8 cellular contexts compared by ENCODE assay signal in genomic region chr7:24979863-24980694, GRCh38. TPM values are rescaled to one million over a fixed set of nuclear protein-coding genes. Genes with fewer than 3 reads are reported as not detected.
DNase-seq lines count a peak whose midpoint lies in the region; ATAC-seq and TF ChIP-seq lines count a peak whose summit lies in the region.

Gene OSBPL3 (minus strand): TSS chr7:24980178. CDS start chr7:24892472, 87,706 bp downstream.

- no peaks in the 10 kb centered on the region for H3K9me3 Mint-ChIP-seq in activated naive CD4-positive, alpha-beta T cell treated with anti-CD3 and anti-CD28 coated beads, Interleukin-2, amount 50 U/mL, for 24 hours
- H3K9me3 Mint-ChIP-seq in glutamatergic neuron (ENCODE audit: unreplicated experiment) (peaks cover 10% of the 10 kb centered on the region), osteocyte (ENCODE audit: unreplicated experiment) (no peaks in the 10 kb centered on the region)

- H3K4me3 ChIP-seq in HFF-Myc (replicated peaks; ENCODE audit: low read depth, low read length) (peak within 1 kb of the TSS; percentile 88), NB4 (ENCODE audit: low read depth, low read length) (peak within 1 kb of the TSS; percentile 75), thymus (ENCODE audit: low read length) (peak within 1 kb of the TSS; percentile 89)

- H3K9me3 ChIP-seq in thymus (ENCODE audit: control insufficient read depth) = no peaks in the 10 kb centered on the region

- H3K36me3 ChIP-seq in thymus (ENCODE audit: control insufficient read depth, insufficient read depth) = no peaks in the 10 kb centered on the region

- H3K4me1 ChIP-seq in thymus (ENCODE audit: control insufficient read depth, insufficient read depth, low read length) = peaks cover 14% of the 10 kb centered on the region

- no peak for TF ChIP-seq CTCF in HFF-Myc (IDR thresholded peaks at IDR 0.05; ENCODE audit: low read depth, low read length, missing control alignments)
- no peak for TF ChIP-seq CTCF in NB4 (IDR thresholded peaks at IDR 0.05; ENCODE audit: low read depth, low read length)
- no peak for TF ChIP-seq CTCF in glutamatergic neuron (IDR thresholded peaks at IDR 0.05; ENCODE audit: partially characterized antibody, unreplicated experiment)
- TF ChIP-seq CTCF in osteocyte (IDR thresholded peaks at IDR 0.05) = no peak

- H3K36me3 Mint-ChIP-seq in activated naive CD4-positive, alpha-beta T cell treated with anti-CD3 and anti-CD28 coated beads, Interleukin-2, amount 50 U/mL, for 24 hours = no peaks in the 10 kb centered on the region
- H3K36me3 Mint-ChIP-seq in glutamatergic neuron (ENCODE audit: unreplicated experiment) (no peaks in the 10 kb centered on the region), osteocyte (ENCODE audit: unreplicated experiment) (no peaks in the 10 kb centered on the region)

- H3K27ac ChIP-seq in thymus (ENCODE audit: low read depth) = peak within 1 kb of the TSS; percentile 86

- peaks cover 11% of the 10 kb centered on the region for H3K27me3 ChIP-seq in thymus (ENCODE audit: control insufficient read depth, insufficient read depth)

- WGBS in thymus = under 1% methylated on average over 81 of the region's 81 CpGs

- DNase-seq in GM04504 (ENCODE audit: low read depth) (peak; percentile 94), HFF-Myc (ENCODE audit: extremely low read depth, low read depth) (no peak), NB4 (ENCODE audit: low read depth) (peak; percentile 98), glutamatergic neuron (peak; percentile 97), osteocyte (ENCODE audit: extremely low spot score, unreplicated experiment) (peak; percentile 97)

- H3K4me1 Mint-ChIP-seq in activated naive CD4-positive, alpha-beta T cell treated with anti-CD3 and anti-CD28 coated beads, Interleukin-2, amount 50 U/mL, for 24 hours = peaks cover 57% of the 10 kb centered on the region
- H3K4me1 Mint-ChIP-seq in glutamatergic neuron (ENCODE audit: low read depth, unreplicated experiment) = peaks cover 34% of the 10 kb centered on the region
- H3K4me1 Mint-ChIP-seq in osteocyte (ENCODE audit: unreplicated experiment) = peaks cover 33% of the 10 kb centered on the region

- peak within 1 kb of the TSS; percentile 90 for H3K27ac Mint-ChIP-seq in activated naive CD4-positive, alpha-beta T cell treated with anti-CD3 and anti-CD28 coated beads, Interleukin-2, amount 50 U/mL, for 24 hours
- peak within 1 kb of the TSS; percentile 97 for H3K27ac Mint-ChIP-seq in glutamatergic neuron (ENCODE audit: unreplicated experiment)
- H3K27ac Mint-ChIP-seq in osteocyte (ENCODE audit: unreplicated experiment) = peak within 1 kb of the TSS; percentile 95

- TF ChIP-seq POLR2A in NB4 (IDR thresholded peaks at IDR 0.05; ENCODE audit: extremely low read depth, insufficient read length) = peak; percentile 66

- H3K4me3 Mint-ChIP-seq in activated naive CD4-positive, alpha-beta T cell treated with anti-CD3 and anti-CD28 coated beads, Interleukin-2, amount 50 U/mL, for 24 hours = peak within 1 kb of the TSS; percentile 99
- H3K4me3 Mint-ChIP-seq in glutamatergic neuron (ENCODE audit: unreplicated experiment) (peak within 1 kb of the TSS; percentile 95), osteocyte (ENCODE audit: unreplicated experiment) (peak within 1 kb of the TSS; percentile 91)

- ATAC-seq in SK-N-SH treated with all-trans-retinoic acid at 6 μM for 48 hours = peak; percentile 79

- no peaks in the 10 kb centered on the region for H3K27me3 Mint-ChIP-seq in activated naive CD4-positive, alpha-beta T cell treated with anti-CD3 and anti-CD28 coated beads, Interleukin-2, amount 50 U/mL, for 24 hours
- H3K27me3 Mint-ChIP-seq in glutamatergic neuron (ENCODE audit: unreplicated experiment) (peaks cover 16% of the 10 kb centered on the region), osteocyte (ENCODE audit: unreplicated experiment) (peaks cover 5% of the 10 kb centered on the region)

TF ChIP-seq in SK-N-SH treated with all-trans-retinoic acid at 6 μM for 48 hours, 23 proteins besides CTCF, POLR2A, EP300 and RAD21:
- TF ChIP-seq TOX (CRISPR knock-in tag; IDR thresholded peaks at IDR 0.05; ENCODE audit: borderline replicate concordance) = no peak
- TF ChIP-seq TCF4 (CRISPR knock-in tag; IDR thresholded peaks at IDR 0.05; ENCODE audit: borderline replicate concordance) = no peak
- no peak for TF ChIP-seq ZC3H10 (CRISPR knock-in tag; IDR thresholded peaks at IDR 0.05)
- TF ChIP-seq GLIS3 (CRISPR knock-in tag; IDR thresholded peaks at IDR 0.05) = peak; percentile 81
- TF ChIP-seq PPARA (CRISPR knock-in tag; IDR thresholded peaks at IDR 0.05; ENCODE audit: borderline replicate concordance) = no peak
- TF ChIP-seq ZNF565 (CRISPR knock-in tag; conservative IDR thresholded peaks at IDR 0.05; ENCODE audit: low read depth) = no peak
- TF ChIP-seq TSHZ2 (CRISPR knock-in tag; IDR thresholded peaks at IDR 0.05) = peak; percentile 33
- no peak for TF ChIP-seq SNAI2 (CRISPR knock-in tag; IDR thresholded peaks at IDR 0.05)
- TF ChIP-seq ESRRG (CRISPR knock-in tag; IDR thresholded peaks at IDR 0.05) = no peak
- no peak for TF ChIP-seq BACH2 (CRISPR knock-in tag; IDR thresholded peaks at IDR 0.05; ENCODE audit: borderline replicate concordance)
- no peak; the same call in 1 of the 2 replicates for TF ChIP-seq PATZ1 (CRISPR knock-in tag; IDR thresholded peaks at IDR 0.05; ENCODE audit: borderline replicate concordance)
TF ChIP-seq in SK-N-SH treated with all-trans-retinoic acid at 6 μM for 48 hours: peak in this region for 2.

RNA-seq across cellular contexts. Expression of gene OSBPL3, which starts in this region (rescaled TPM):
- total RNA-seq in glutamatergic neuron (ENCODE audit: unreplicated experiment) (37.5 TPM), osteocyte (7.7 and 8.0 TPM in 2 replicates)
- 23.3 TPM for polyA plus RNA-seq in thymus
